ENCODE assay signal across 8 cellular contexts in the genomic region with DNA sequence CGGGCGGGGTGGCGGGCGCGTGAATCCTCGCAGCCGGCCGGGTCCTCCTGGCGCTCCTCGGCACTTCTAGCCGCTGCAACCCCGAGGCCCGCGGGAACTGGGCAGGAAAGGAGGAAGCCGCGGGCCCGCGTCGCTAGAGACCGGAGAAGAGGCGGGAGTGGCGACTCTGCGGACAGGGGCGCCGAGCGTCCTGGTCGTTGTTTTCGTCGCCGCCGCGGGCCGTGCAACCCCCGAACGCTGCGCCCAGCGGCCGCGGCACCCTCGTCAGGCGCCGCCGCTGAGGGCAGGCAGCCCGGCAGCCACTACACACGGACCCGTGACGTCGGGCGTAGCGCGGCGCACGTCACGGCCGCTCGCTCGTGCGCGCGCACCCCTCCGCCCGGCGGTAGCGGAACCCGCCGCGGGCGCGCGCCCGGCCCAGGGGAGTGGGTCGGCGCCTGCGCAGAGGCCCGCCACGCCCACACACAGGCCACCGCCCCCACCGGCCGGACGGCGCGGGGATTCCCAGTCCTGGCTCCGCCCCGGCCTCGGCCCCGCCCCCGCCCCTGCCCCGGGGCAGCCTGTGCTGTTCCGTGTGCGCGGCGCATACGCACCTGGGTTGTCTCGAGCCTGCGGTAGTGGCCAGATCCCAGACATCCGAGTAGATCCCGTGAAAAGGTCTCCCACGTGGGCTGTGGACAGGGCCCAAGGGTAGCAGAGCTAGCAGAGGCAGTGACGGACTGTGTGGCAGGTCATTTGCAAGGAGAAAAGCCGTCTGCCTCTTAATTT. TPM values are rescaled to one million over a fixed set of nuclear protein-coding genes. Genes with fewer than 3 reads are reported as not detected.
DNase-seq lines count a peak whose midpoint lies in the region; ATAC-seq and TF ChIP-seq lines count a peak whose summit lies in the region.

A gene with protein sequence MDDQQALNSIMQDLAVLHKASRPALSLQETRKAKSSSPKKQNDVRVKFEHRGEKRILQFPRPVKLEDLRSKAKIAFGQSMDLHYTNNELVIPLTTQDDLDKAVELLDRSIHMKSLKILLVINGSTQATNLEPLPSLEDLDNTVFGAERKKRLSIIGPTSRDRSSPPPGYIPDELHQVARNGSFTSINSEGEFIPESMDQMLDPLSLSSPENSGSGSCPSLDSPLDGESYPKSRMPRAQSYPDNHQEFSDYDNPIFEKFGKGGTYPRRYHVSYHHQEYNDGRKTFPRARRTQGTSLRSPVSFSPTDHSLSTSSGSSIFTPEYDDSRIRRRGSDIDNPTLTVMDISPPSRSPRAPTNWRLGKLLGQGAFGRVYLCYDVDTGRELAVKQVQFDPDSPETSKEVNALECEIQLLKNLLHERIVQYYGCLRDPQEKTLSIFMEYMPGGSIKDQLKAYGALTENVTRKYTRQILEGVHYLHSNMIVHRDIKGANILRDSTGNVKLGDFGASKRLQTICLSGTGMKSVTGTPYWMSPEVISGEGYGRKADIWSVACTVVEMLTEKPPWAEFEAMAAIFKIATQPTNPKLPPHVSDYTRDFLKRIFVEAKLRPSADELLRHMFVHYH (minus strand): TSS at position 321 of the 768 bp plus-strand sequence. CDS start 44,846 bp downstream, outside the sequence.

- DNase-seq in BJ (ENCODE audit: low read depth) = peak; percentile 44
- DNase-seq in GM19240 (ENCODE audit: insufficient read length, low spot score) = peak; percentile 84
- peak; percentile 87 for DNase-seq in NCI-H526 treated with DMSO at 0.1 percent for 48 hours (lab: John Stamatoyannopoulos, UW)
- DNase-seq in activated CD4-positive, alpha-beta T cell treated with anti-CD3 and anti-CD28 coated beads, Interleukin-2, amount 50 U/mL, for 1 hour = peak; percentile 95
- DNase-seq in cortex of kidney (lab: John Stamatoyannopoulos, UW) = peak; percentile 58
- DNase-seq in left lobe of liver (ENCODE audit: low spot score) = peak; percentile 96
- peak; percentile 92 to 98 for DNase-seq in stimulated activated CD4-positive, alpha-beta T cell treated with anti-CD3 and anti-CD28 coated beads, Interleukin-2, amount 100 ng/mL, for 24 hours

- CTCF ChIA-PET in BJ (lab: Yijun Ruan, JAX) = interaction anchor here (1.2 to 1.7 kb wide), 3 partner anchors 18 to 37 kb away, joined by 3 to 4 read pairs (median 3); no protein-coding TSS in a partner anchor

- no peaks in the 10 kb centered on the region for H3K27me3 ChIP-seq in BJ (ENCODE audit: control insufficient read depth, insufficient read depth, low read length)

- ATAC-seq in HG03457 (IDR thresholded peaks at IDR 0.05; ENCODE audit: unreplicated experiment) (peak; percentile 60), left lobe of liver (peak; percentile 78)

- POLR2A ChIA-PET in BJ (lab: Charles Lee) = no interaction called here

- no peak for TF ChIP-seq CTCF in BJ (IDR thresholded peaks at IDR 0.05; ENCODE audit: insufficient read depth, low read depth, low read length)

- H3K4me3 ChIP-seq in BJ (ENCODE audit: low read depth, low read length) = peak within 1 kb of the TSS; percentile 95

- H3K36me3 ChIP-seq in BJ (ENCODE audit: control insufficient read depth, insufficient read depth, low read length) = no peaks in the 10 kb centered on the region

RNA-seq across cellular contexts. Expression of the gene that starts here (rescaled TPM):
- 10.9 and 18.6 TPM in 2 replicates for polyA plus RNA-seq in BJ (2011; rRNA removed)
- polyA minus RNA-seq in BJ (2011; rRNA and poly(A)+ RNA removed) = 20.8 and 21.1 TPM in 2 replicates
- 48.9 TPM for total RNA-seq in left lobe of liver

Comparison
In these comparisons a context has a peak if more than half of its experiments do, and no peak if none do; other contexts are left out.
1. Peak in every context shown above with its lines: DNase-seq, ATAC-seq and H3K4me3 ChIP-seq.
2. DNase-seq: peak in every context shown above with its lines; median percentile 96 in left lobe of liver; 95 in activated CD4-positive, alpha-beta T cell treated with anti-CD3 and anti-CD28 coated beads, Interleukin-2, amount 50 U/mL, for 1 hour; 95 in stimulated activated CD4-positive, alpha-beta T cell treated with anti-CD3 and anti-CD28 coated beads, Interleukin-2, amount 100 ng/mL, for 24 hours; 87 in NCI-H526 treated with DMSO at 0.1 percent for 48 hours; 84 in GM19240; 58 in cortex of kidney; 44 in BJ.